Comparison of ENCODE assay signal across 8 cellular contexts in genomic region chr15:77861981-77862635, GRCh38.
DNase-seq lines count a peak whose midpoint lies in the region; ATAC-seq, FAIRE-seq and TF ChIP-seq lines count a peak whose summit lies in the region.
"Not testable (repeated sequence)": the region's sequence is repeated elsewhere in the genome, so short reads cannot be mapped to it uniquely, and the experiment has no call there.

No MANE protein-coding gene starts in this region.

- not testable (repeated sequence) for H3K4me1 Mint-ChIP-seq in natural killer cell treated with Interleukin-12 subunit alpha and Interleukin-12 subunit beta and Interleukin-15 and Interleukin-18, amount 100 ng/mL, for 72 hours (ENCODE audit: low read depth in 2 of 2)

- intact Hi-C loops in Right ventricle myocardium inferior (cut with DNase I); lower lobe of right lung (cut with DNase I); spleen (cut with DNase I; ENCODE audit: low total_unique reads): not testable (repeated sequence)

- not testable (repeated sequence) for H4K20me1 ChIP-seq in BLaER1 treated with 17β-estradiol and CSF1 and Interleukin-3, amounts not matched to agents 10 nM and 100 nM

- H3K9me3 Mint-ChIP-seq in natural killer cell treated with Interleukin-12 subunit alpha and Interleukin-12 subunit beta and Interleukin-15 and Interleukin-18, amount 100 ng/mL, for 72 hours = not testable (repeated sequence)

- not testable (repeated sequence) for ATAC-seq in Right ventricle myocardium inferior; lower lobe of right lung; natural killer cell treated with Interleukin-12 subunit alpha and Interleukin-12 subunit beta and Interleukin-15 and Interleukin-18, amount 100 ng/mL, for 72 hours

- H3K27me3 Mint-ChIP-seq in natural killer cell treated with Interleukin-12 subunit alpha and Interleukin-12 subunit beta and Interleukin-15 and Interleukin-18, amount 100 ng/mL, for 72 hours = not testable (repeated sequence)

- H3K9me3 ChIP-seq in BLaER1 treated with 17β-estradiol and CSF1 and Interleukin-3, amounts not matched to agents 10 nM and 100 nM (replicated peaks in 1 of 11); lower lobe of right lung; spleen: not testable (repeated sequence)

- not testable (repeated sequence) for DNase-seq in HTR-8/SVneo (ENCODE audit: insufficient read length, low spot score); bronchial epithelial cell (ENCODE audit: low read depth); urothelium cell line (ENCODE audit: low spot score)
- DNase-seq in Right ventricle myocardium inferior (ENCODE audit: missing footprints) (peak; percentile 22), lower lobe of right lung (peak; percentile 22), spleen (peak; percentile 54)
- DNase-seq in natural killer cell treated with Interleukin-12 subunit alpha and Interleukin-12 subunit beta and Interleukin-15 and Interleukin-18, amount 100 ng/mL, for 72 hours (ENCODE audit: low spot score) = peak; percentile 40

- 73 to 83% (median 79%) methylated on average over 8 to 10 of the region's 10 CpGs for WGBS in spleen, 5 donors

- H3K4me3 ChIP-seq in BLaER1 treated with 17β-estradiol and CSF1 and Interleukin-3, amounts not matched to agents 10 nM and 100 nM; bronchial epithelial cell (ENCODE audit: low read depth, low read length); lower lobe of right lung; spleen: not testable (repeated sequence)

- H3K4me1 ChIP-seq in BLaER1 treated with 17β-estradiol and CSF1 and Interleukin-3, amounts not matched to agents 10 nM and 100 nM = peaks cover 19 to 32% (median 30%) of the 10 kb centered on the region in 10 experiments
- H3K4me1 ChIP-seq in lower lobe of right lung, spleen: not testable (repeated sequence)

- FAIRE-seq in HTR-8/SVneo (lab: Jason Lieb, UNC) = peak; percentile 85
- FAIRE-seq in bronchial epithelial cell (lab: Jason Lieb, UNC) = peak; percentile 98
- FAIRE-seq in urothelium cell line (lab: Jason Lieb, UNC) = peak; percentile 92

- peak overlapping the region in 10 of 11 experiments; percentile 27 to 74 (median 50); a peak in 15 of 22 replicates for H3K4me2 ChIP-seq in BLaER1 treated with 17β-estradiol and CSF1 and Interleukin-3, amounts not matched to agents 10 nM and 100 nM

- H3K27ac ChIP-seq in BLaER1 treated with 17β-estradiol and CSF1 and Interleukin-3, amounts not matched to agents 10 nM and 100 nM; lower lobe of right lung; spleen: not testable (repeated sequence)

- not testable (repeated sequence) for H3K36me3 ChIP-seq in BLaER1 treated with 17β-estradiol and CSF1 and Interleukin-3, amounts not matched to agents 10 nM and 100 nM; bronchial epithelial cell (ENCODE audit: control insufficient read depth, insufficient read depth, low read length); lower lobe of right lung; spleen

- not testable (repeated sequence) for H3K36me3 Mint-ChIP-seq in natural killer cell treated with Interleukin-12 subunit alpha and Interleukin-12 subunit beta and Interleukin-15 and Interleukin-18, amount 100 ng/mL, for 72 hours

- H3K27me3 ChIP-seq in BLaER1 treated with 17β-estradiol and CSF1 and Interleukin-3, amounts not matched to agents 10 nM and 100 nM; bronchial epithelial cell (ENCODE audit: control insufficient read depth, insufficient read depth, low read length); lower lobe of right lung (ENCODE audit: low read depth): not testable (repeated sequence)
- H3K27me3 ChIP-seq in spleen (replicated peaks in 1 of 7) = peaks cover 0 to 15% (median 0%) of the 10 kb centered on the region in 7 donors

- peak overlapping the region in 1 of 11 experiments; percentile 12; a peak in 1 of 22 replicates for H3K9ac ChIP-seq in BLaER1 treated with 17β-estradiol and CSF1 and Interleukin-3, amounts not matched to agents 10 nM and 100 nM

- not testable (repeated sequence) for H3K27ac Mint-ChIP-seq in natural killer cell treated with Interleukin-12 subunit alpha and Interleukin-12 subunit beta and Interleukin-15 and Interleukin-18, amount 100 ng/mL, for 72 hours

- not testable (repeated sequence) for TF ChIP-seq POLR2A in spleen (IDR thresholded peaks at IDR 0.05)

- TF ChIP-seq CTCF in bronchial epithelial cell (IDR thresholded peaks at IDR 0.05; ENCODE audit: insufficient read depth, low read length, severe bottlenecking); lower lobe of right lung (IDR thresholded peaks at IDR 0.05); spleen (IDR thresholded peaks at IDR 0.05 in 8 of 11, conservative IDR thresholded peaks at IDR 0.05 in 3 of 11): not testable (repeated sequence)

- H3K4me3 Mint-ChIP-seq in natural killer cell treated with Interleukin-12 subunit alpha and Interleukin-12 subunit beta and Interleukin-15 and Interleukin-18, amount 100 ng/mL, for 72 hours = not testable (repeated sequence)
